In genomic region chr4:144350706-144351105, GRCh38 we compare ENCODE assay signal across 1 cellular context.
TF ChIP-seq lines count a peak whose summit lies in the region.

No MANE protein-coding gene starts in this region.

TF ChIP-seq in HepG2, 621 proteins besides CTCF, POLR2A, EP300 and RAD21:
- TF ChIP-seq, protein P1, sequence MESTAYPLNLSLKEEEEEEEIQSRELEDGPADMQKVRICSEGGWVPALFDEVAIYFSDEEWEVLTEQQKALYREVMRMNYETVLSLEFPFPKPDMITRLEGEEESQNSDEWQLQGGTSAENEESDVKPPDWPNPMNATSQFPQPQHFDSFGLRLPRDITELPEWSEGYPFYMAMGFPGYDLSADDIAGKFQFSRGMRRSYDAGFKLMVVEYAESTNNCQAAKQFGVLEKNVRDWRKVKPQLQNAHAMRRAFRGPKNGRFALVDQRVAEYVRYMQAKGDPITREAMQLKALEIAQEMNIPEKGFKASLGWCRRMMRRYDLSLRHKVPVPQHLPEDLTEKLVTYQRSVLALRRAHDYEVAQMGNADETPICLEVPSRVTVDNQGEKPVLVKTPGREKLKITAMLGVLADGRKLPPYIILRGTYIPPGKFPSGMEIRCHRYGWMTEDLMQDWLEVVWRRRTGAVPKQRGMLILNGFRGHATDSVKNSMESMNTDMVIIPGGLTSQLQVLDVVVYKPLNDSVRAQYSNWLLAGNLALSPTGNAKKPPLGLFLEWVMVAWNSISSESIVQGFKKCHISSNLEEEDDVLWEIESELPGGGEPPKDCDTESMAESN (CRISPR knock-in tag; conservative IDR thresholded peaks at IDR 0.05), result no peak
- no peak for TF ChIP-seq ZNF431 (CRISPR knock-in tag; IDR thresholded peaks at IDR 0.05; ENCODE audit: borderline replicate concordance, low read depth)
- TF ChIP-seq, protein P2, sequence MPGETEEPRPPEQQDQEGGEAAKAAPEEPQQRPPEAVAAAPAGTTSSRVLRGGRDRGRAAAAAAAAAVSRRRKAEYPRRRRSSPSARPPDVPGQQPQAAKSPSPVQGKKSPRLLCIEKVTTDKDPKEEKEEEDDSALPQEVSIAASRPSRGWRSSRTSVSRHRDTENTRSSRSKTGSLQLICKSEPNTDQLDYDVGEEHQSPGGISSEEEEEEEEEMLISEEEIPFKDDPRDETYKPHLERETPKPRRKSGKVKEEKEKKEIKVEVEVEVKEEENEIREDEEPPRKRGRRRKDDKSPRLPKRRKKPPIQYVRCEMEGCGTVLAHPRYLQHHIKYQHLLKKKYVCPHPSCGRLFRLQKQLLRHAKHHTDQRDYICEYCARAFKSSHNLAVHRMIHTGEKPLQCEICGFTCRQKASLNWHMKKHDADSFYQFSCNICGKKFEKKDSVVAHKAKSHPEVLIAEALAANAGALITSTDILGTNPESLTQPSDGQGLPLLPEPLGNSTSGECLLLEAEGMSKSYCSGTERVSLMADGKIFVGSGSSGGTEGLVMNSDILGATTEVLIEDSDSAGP (CRISPR knock-in tag; IDR thresholded peaks at IDR 0.05; ENCODE audit: borderline replicate concordance), result no peak
- no peak for TF ChIP-seq SRY (CRISPR knock-in tag; IDR thresholded peaks at IDR 0.05)
- TF ChIP-seq KDM1A (CRISPR knock-in tag; IDR thresholded peaks at IDR 0.05), result no peak
- TF ChIP-seq ZNF569 (CRISPR knock-in tag; IDR thresholded peaks at IDR 0.05; ENCODE audit: borderline replicate concordance), result no peak
- no peak for TF ChIP-seq ZNF256 (CRISPR knock-in tag; conservative IDR thresholded peaks at IDR 0.05)
- TF ChIP-seq AGO2 (optimal IDR thresholded peaks at IDR 0.05; ENCODE audit: low read depth, low read length), result no peak
- TF ChIP-seq ERF (CRISPR knock-in tag; IDR thresholded peaks at IDR 0.05), result no peak
- no peak for TF ChIP-seq ZNF598 (CRISPR knock-in tag; IDR thresholded peaks at IDR 0.05; ENCODE audit: borderline replicate concordance)
- TF ChIP-seq PRMT3 (CRISPR knock-in tag; IDR thresholded peaks at IDR 0.05; ENCODE audit: borderline replicate concordance, low read depth), result no peak
- no peak for TF ChIP-seq U2AF1 (optimal IDR thresholded peaks at IDR 0.05; ENCODE audit: low read depth, low read length)
- TF ChIP-seq, protein P3, sequence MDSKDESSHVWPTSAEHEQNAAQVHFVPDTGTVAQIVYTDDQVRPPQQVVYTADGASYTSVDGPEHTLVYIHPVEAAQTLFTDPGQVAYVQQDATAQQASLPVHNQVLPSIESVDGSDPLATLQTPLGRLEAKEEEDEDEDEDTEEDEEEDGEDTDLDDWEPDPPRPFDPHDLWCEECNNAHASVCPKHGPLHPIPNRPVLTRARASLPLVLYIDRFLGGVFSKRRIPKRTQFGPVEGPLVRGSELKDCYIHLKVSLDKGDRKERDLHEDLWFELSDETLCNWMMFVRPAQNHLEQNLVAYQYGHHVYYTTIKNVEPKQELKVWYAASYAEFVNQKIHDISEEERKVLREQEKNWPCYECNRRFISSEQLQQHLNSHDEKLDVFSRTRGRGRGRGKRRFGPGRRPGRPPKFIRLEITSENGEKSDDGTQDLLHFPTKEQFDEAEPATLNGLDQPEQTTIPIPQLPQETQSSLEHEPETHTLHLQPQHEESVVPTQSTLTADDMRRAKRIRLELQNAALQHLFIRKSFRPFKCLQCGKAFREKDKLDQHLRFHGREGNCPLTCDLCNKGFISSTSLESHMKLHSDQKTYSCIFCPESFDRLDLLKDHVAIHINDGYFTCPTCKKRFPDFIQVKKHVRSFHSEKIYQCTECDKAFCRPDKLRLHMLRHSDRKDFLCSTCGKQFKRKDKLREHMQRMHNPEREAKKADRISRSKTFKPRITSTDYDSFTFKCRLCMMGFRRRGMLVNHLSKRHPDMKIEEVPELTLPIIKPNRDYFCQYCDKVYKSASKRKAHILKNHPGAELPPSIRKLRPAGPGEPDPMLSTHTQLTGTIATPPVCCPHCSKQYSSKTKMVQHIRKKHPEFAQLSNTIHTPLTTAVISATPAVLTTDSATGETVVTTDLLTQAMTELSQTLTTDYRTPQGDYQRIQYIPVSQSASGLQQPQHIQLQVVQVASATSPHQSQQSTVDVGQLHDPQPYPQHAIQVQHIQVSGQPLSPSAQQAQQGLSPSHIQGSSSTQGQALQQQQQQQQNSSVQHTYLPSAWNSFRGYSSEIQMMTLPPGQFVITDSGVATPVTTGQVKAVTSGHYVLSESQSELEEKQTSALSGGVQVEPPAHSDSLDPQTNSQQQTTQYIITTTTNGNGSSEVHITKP (CRISPR knock-in tag; IDR thresholded peaks at IDR 0.05; ENCODE audit: low read depth), result no peak
- TF ChIP-seq GMEB1 (CRISPR knock-in tag; IDR thresholded peaks at IDR 0.05; ENCODE audit: borderline replicate concordance), result no peak
- TF ChIP-seq CCDC6 (CRISPR knock-in tag; IDR thresholded peaks at IDR 0.05), result no peak
- TF ChIP-seq KDM5B (CRISPR knock-in tag; IDR thresholded peaks at IDR 0.05; ENCODE audit: borderline replicate concordance), result no peak
- TF ChIP-seq MTERF4 (CRISPR knock-in tag; IDR thresholded peaks at IDR 0.05), result no peak
